Comparison of ENCODE assay signal across 8 cellular contexts in genomic region chr11:57657290-57658022, GRCh38. TPM values are rescaled to one million over a fixed set of nuclear protein-coding genes. Genes with fewer than 3 reads are reported as not detected.
DNase-seq lines count a peak whose midpoint lies in the region; ATAC-seq and TF ChIP-seq lines count a peak whose summit lies in the region.

TSS of gene CLP1 (plus strand) at chr11:57657762. CDS start at chr11:57659477, 1,715 bp downstream.

- ATAC-seq in HG03432 (IDR thresholded peaks at IDR 0.05; ENCODE audit: unreplicated experiment), result peak; percentile 98

- H3K4me1 Mint-ChIP-seq in chondrocyte (ENCODE audit: low read depth), result peaks cover 19% of the 10 kb centered on the region

- H3K27me3 Mint-ChIP-seq in chondrocyte (ENCODE audit: low read depth), result no peaks in the 10 kb centered on the region

- no peaks in the 10 kb centered on the region for H3K9me3 Mint-ChIP-seq in chondrocyte (ENCODE audit: low read depth)

- H3K36me3 ChIP-seq in kidney epithelial cell (ENCODE audit: control insufficient read depth, insufficient read depth, low read length), result peaks cover 4% of the 10 kb centered on the region

- peaks cover 16% of the 10 kb centered on the region for H3K36me3 Mint-ChIP-seq in chondrocyte (ENCODE audit: low read depth)

- H3K4me3 Mint-ChIP-seq in chondrocyte (ENCODE audit: unreplicated experiment), result peak within 1 kb of the TSS; percentile 99

- TF ChIP-seq CTCF in chondrocyte (IDR thresholded peaks at IDR 0.05), result no peak
- TF ChIP-seq CTCF in kidney epithelial cell (IDR thresholded peaks at IDR 0.05; ENCODE audit: insufficient read depth, low read length, poor library complexity, severe bottlenecking), result no peak

- H3K27me3 ChIP-seq in kidney epithelial cell (ENCODE audit: control insufficient read depth, insufficient read depth, low read length), result no peaks in the 10 kb centered on the region

- peak within 1 kb of the TSS; percentile 67 for H3K4me3 ChIP-seq in kidney epithelial cell (ENCODE audit: low read depth, low read length)

- DNase-seq in AG20443 (ENCODE audit: low spot score) (peak; percentile 96), NCI-H510A (lab: John Stamatoyannopoulos, UW) (peak; percentile 97), chondrocyte (ENCODE audit: low spot score) (peak; percentile 99), kidney epithelial cell (ENCODE audit: low read depth) (peak; percentile 94)
- DNase-seq in activated CD4-positive, alpha-beta T cell treated with anti-CD3 and anti-CD28 coated beads for 1 hour, result peak; percentile 97
- DNase-seq in stimulated activated CD4-positive, alpha-beta T cell treated with anti-CD3 and anti-CD28 coated beads, Interleukin-15, amount 100 ng/mL, for 48 hours (ENCODE audit: low read depth in 2 of 2), result peak; percentile 96 to 99

- TF ChIP-seq POLR2A in GM19099 (IDR thresholded peaks at IDR 0.05; ENCODE audit: extremely low read depth, insufficient read length, low read depth), result peak; percentile 73

- peak within 1 kb of the TSS; percentile 96 for H3K27ac Mint-ChIP-seq in chondrocyte (ENCODE audit: unreplicated experiment)

RNA-seq across cellular contexts. Expression of gene CLP1, which starts in this region (rescaled TPM):
- total RNA-seq in chondrocyte, result 12.2 to 14.9 TPM (median 13.8 TPM) in 3 replicates
- total RNA-seq in kidney epithelial cell, result 17.7 and 20.7 TPM in 2 replicates

Comparison
In these comparisons a context has a peak if more than half of its experiments do, and no peak if none do; other contexts are left out.
1. Peak in every context shown above with its lines: DNase-seq, ATAC-seq and H3K4me3 ChIP-seq.